Comparison of ENCODE assay signal across 8 cellular contexts in genomic region chr4:169658970-169659735, GRCh38. TPM values are rescaled to one million over a fixed set of nuclear protein-coding genes. Genes with fewer than 3 reads are reported as not detected.
A peak's percentile ranks its signal among the peaks of the same experiment; 100 is the strongest.
DNase-seq lines count a peak whose midpoint lies in the region; ATAC-seq and TF ChIP-seq lines count a peak whose summit lies in the region.

No MANE protein-coding gene starts in this region.

- ATAC-seq in CD4-positive, CD25-positive, alpha-beta regulatory T cell (ENCODE audit: low read depth in 2 of 2), result no peak
- no peak for ATAC-seq in natural killer cell
- no peak for ATAC-seq in HG03521 (IDR thresholded peaks at IDR 0.05; ENCODE audit: unreplicated experiment)
- ATAC-seq in GM21390 (IDR thresholded peaks at IDR 0.05; ENCODE audit: unreplicated experiment), result no peak

- no peaks in the 10 kb centered on the region for H3K27me3 ChIP-seq in CD4-positive, CD25-positive, alpha-beta regulatory T cell (ENCODE audit: control insufficient read depth, insufficient read depth, low read length)
- H3K27me3 ChIP-seq in Karpas-422 (ENCODE audit: low read length), result no peaks in the 10 kb centered on the region

- no peaks in the 10 kb centered on the region for H3K9me3 Mint-ChIP-seq in CD4-positive, CD25-positive, alpha-beta regulatory T cell
- no peaks in the 10 kb centered on the region for H3K9me3 Mint-ChIP-seq in chondrocyte (ENCODE audit: low read depth)
- H3K9me3 Mint-ChIP-seq in natural killer cell, result no peaks in the 10 kb centered on the region

- peak overlapping the region; percentile 73 for H3K9ac ChIP-seq in Karpas-422 (ENCODE audit: low read length)

- H2AFZ ChIP-seq in Karpas-422 (ENCODE audit: low read length), result no peak overlapping the region

- peak overlapping the region; percentile 90 for H3K4me2 ChIP-seq in Karpas-422 (ENCODE audit: low read depth, low read length, poor library complexity, severe bottlenecking)

- intact Hi-C loops in natural killer cell (cut with micrococcal nuclease), result no loop called here

- no peak overlapping the region for H3K4me3 Mint-ChIP-seq in CD4-positive, CD25-positive, alpha-beta regulatory T cell
- H3K4me3 Mint-ChIP-seq in chondrocyte (ENCODE audit: unreplicated experiment), result peak overlapping the region; percentile 77
- H3K4me3 Mint-ChIP-seq in natural killer cell, result no peak overlapping the region

- H4K20me1 ChIP-seq in Karpas-422 (ENCODE audit: insufficient read depth, low read depth, low read length), result no peaks in the 10 kb centered on the region

- peak overlapping the region; percentile 72 for H3K27ac ChIP-seq in CD4-positive, CD25-positive, alpha-beta regulatory T cell (ENCODE audit: insufficient read depth, low read length, poor library complexity, severe bottlenecking)
- H3K27ac ChIP-seq in Karpas-422 (ENCODE audit: low read length), result peak overlapping the region; percentile 98

- H3K36me3 ChIP-seq in CD4-positive, CD25-positive, alpha-beta regulatory T cell (ENCODE audit: control insufficient read depth, insufficient read depth, low read length), result peaks cover 4% of the 10 kb centered on the region
- no peaks in the 10 kb centered on the region for H3K36me3 ChIP-seq in Karpas-422 (ENCODE audit: insufficient read depth, low read length)

- H3K4me1 ChIP-seq in CD4-positive, CD25-positive, alpha-beta regulatory T cell (ENCODE audit: control insufficient read depth, insufficient read depth, low read length, poor library complexity, severe bottlenecking), result peaks cover 14% of the 10 kb centered on the region
- peaks cover 60% of the 10 kb centered on the region for H3K4me1 ChIP-seq in Karpas-422 (ENCODE audit: low read length)

- TF ChIP-seq CTCF in chondrocyte (IDR thresholded peaks at IDR 0.05) (no peak), natural killer cell (IDR thresholded peaks at IDR 0.05) (no peak)

- peak in 1 of 3 donors; percentile 5 for DNase-seq in CD4-positive, CD25-positive, alpha-beta regulatory T cell
- peak; percentile 51 for DNase-seq in Karpas-422
- DNase-seq in chondrocyte (ENCODE audit: low spot score), result no peak
- no peak for DNase-seq in natural killer cell
- no peak for DNase-seq in GF-D8 (lab: John Stamatoyannopoulos, UW)
- no peak for DNase-seq in NCI-H1092 (lab: John Stamatoyannopoulos, UW)

- H3K4me1 Mint-ChIP-seq in CD4-positive, CD25-positive, alpha-beta regulatory T cell, result peaks cover 19 to 36% (median 27%) of the 10 kb centered on the region in 4 donors
- H3K4me1 Mint-ChIP-seq in chondrocyte (ENCODE audit: low read depth) (peaks cover 32% of the 10 kb centered on the region), natural killer cell (peaks cover 13 to 31% of the 10 kb centered on the region in 2 donors)

- no peaks in the 10 kb centered on the region for H3K27me3 Mint-ChIP-seq in CD4-positive, CD25-positive, alpha-beta regulatory T cell
- H3K27me3 Mint-ChIP-seq in chondrocyte (ENCODE audit: low read depth), result no peaks in the 10 kb centered on the region
- no peaks in the 10 kb centered on the region for H3K27me3 Mint-ChIP-seq in natural killer cell (ENCODE audit: low read depth in 2 of 2)

- H3K27ac Mint-ChIP-seq in CD4-positive, CD25-positive, alpha-beta regulatory T cell, result peak overlapping the region in 2 of 3 donors; percentile 18 to 89
- H3K27ac Mint-ChIP-seq in chondrocyte (ENCODE audit: unreplicated experiment) (peak overlapping the region; percentile 99), natural killer cell (peak overlapping the region; percentile 93)

- H3K9me2 ChIP-seq in Karpas-422 (replicated peaks; ENCODE audit: insufficient read depth, low read length), result no peaks in the 10 kb centered on the region

- H3K79me2 ChIP-seq in Karpas-422 (ENCODE audit: low read length), result peaks cover 70% of the 10 kb centered on the region

- H3K9me3 ChIP-seq in CD4-positive, CD25-positive, alpha-beta regulatory T cell (ENCODE audit: control insufficient read depth in 2 of 2, low read length in 2 of 2), result no peaks in the 10 kb centered on the region
- H3K9me3 ChIP-seq in Karpas-422 (ENCODE audit: low read length), result no peaks in the 10 kb centered on the region

- peak overlapping the region; percentile 75 for H3K4me3 ChIP-seq in CD4-positive, CD25-positive, alpha-beta regulatory T cell (ENCODE audit: low read depth, low read length)
- H3K4me3 ChIP-seq in Karpas-422 (ENCODE audit: low read length), result peak overlapping the region; percentile 64

- H3K36me3 Mint-ChIP-seq in CD4-positive, CD25-positive, alpha-beta regulatory T cell, result peaks cover 4% of the 10 kb centered on the region
- H3K36me3 Mint-ChIP-seq in chondrocyte (ENCODE audit: low read depth) (no peaks in the 10 kb centered on the region), natural killer cell (no peaks in the 10 kb centered on the region)

RNA-seq across cellular contexts. Expression of gene CLCN3, which starts 38.8 kb away (rescaled TPM):
- 17.0 TPM for total RNA-seq in CD4-positive, CD25-positive, alpha-beta regulatory T cell
- polyA plus RNA-seq in CD4-positive, CD25-positive, alpha-beta regulatory T cell, result 10 to 100 TPM in 1 of 4 donors, 1 to 10 TPM in 3; 6.3 to 12.0 (median 8.5) TPM
- total RNA-seq in Karpas-422 (2014; rRNA removed; shearing (Covaris generic); ENCODE audit: low replicate concordance), result 35.8 and 38.5 TPM in 2 replicates
- total RNA-seq in chondrocyte (34.7 to 47.3 TPM (median 36.5 TPM) in 3 replicates), natural killer cell (10 to 100 TPM; 20.7 to 26.0 (median 21.0) TPM)

RNA-seq across cellular contexts. Expression of gene NEK1, which starts 46.8 kb away (rescaled TPM):
- total RNA-seq in CD4-positive, CD25-positive, alpha-beta regulatory T cell, result 22.9 TPM
- 10 to 100 TPM in 2 of 4 donors, 1 to 10 TPM in 2; 7.7 to 11.0 (median 9.9) TPM for polyA plus RNA-seq in CD4-positive, CD25-positive, alpha-beta regulatory T cell
- 7.0 and 9.4 TPM in 2 replicates for total RNA-seq in Karpas-422 (2014; rRNA removed; shearing (Covaris generic); ENCODE audit: low replicate concordance)
- total RNA-seq in chondrocyte, result 13.7 to 20.7 TPM (median 14.6 TPM) in 3 replicates
- total RNA-seq in natural killer cell, result 10 to 100 TPM; 16.4 to 24.9 (median 19.0) TPM
